In genomic region chr2:28753043-28753683, GRCh38 we compare ENCODE assay signal across 7 cellular contexts. TPM values are rescaled to one million over a fixed set of nuclear protein-coding genes. Genes with fewer than 3 reads are reported as not detected.
DNase-seq lines count a peak whose midpoint lies in the region; ATAC-seq and TF ChIP-seq lines count a peak whose summit lies in the region.

No MANE protein-coding gene starts in this region.

- peaks cover 35% of the 10 kb centered on the region for H3K36me3 Mint-ChIP-seq in activated B cell treated with CpG ODN at 0.5 μM for 24 hours (ENCODE audit: low read depth)
- peaks cover 6 to 12% of the 10 kb centered on the region in 2 donors for H3K36me3 Mint-ChIP-seq in stimulated activated naive B cell treated with anti-CD40 and anti-IgM and Interleukin-4, amounts not matched to agents 10 μg/mL and 1 μg/mL and 100 μg/mL, for 72 hours

- DNase-seq in GM06990 (ENCODE audit: extremely low read depth, insufficient read length) = peak; percentile 13
- DNase-seq in NCI-H1417 treated with DMSO at 0.1 percent for 48 hours (lab: John Stamatoyannopoulos, UW) = peak; percentile 48
- DNase-seq in activated B cell treated with CpG ODN at 0.5 μM for 24 hours = no peak
- DNase-seq in dorsolateral prefrontal cortex = peak in 7 of 10 donors; percentile 17 to 74 (median 58)
- peak; percentile 75 for DNase-seq in medulla oblongata (ENCODE audit: extremely low spot score)
- DNase-seq in stimulated activated naive B cell treated with anti-CD40 and anti-IgM and Interleukin-4, amounts not matched to agents 10 μg/mL and 1 μg/mL and 100 μg/mL, for 72 hours = no peak

- H3K9me3 Mint-ChIP-seq in activated B cell treated with CpG ODN at 0.5 μM for 24 hours = no peaks in the 10 kb centered on the region
- no peaks in the 10 kb centered on the region for H3K9me3 Mint-ChIP-seq in stimulated activated naive B cell treated with anti-CD40 and anti-IgM and Interleukin-4, amounts not matched to agents 10 μg/mL and 1 μg/mL and 100 μg/mL, for 72 hours

- H3K27ac ChIP-seq in dorsolateral prefrontal cortex = peak overlapping the region in 56 of 59 donors; percentile 89 to 100 (median 99)

- H3K4me3 Mint-ChIP-seq in activated B cell treated with CpG ODN at 0.5 μM for 24 hours = peak overlapping the region; percentile 95
- H3K4me3 Mint-ChIP-seq in stimulated activated naive B cell treated with anti-CD40 and anti-IgM and Interleukin-4, amounts not matched to agents 10 μg/mL and 1 μg/mL and 100 μg/mL, for 72 hours = peak overlapping the region; percentile 94 to 96

- H3K4me3 ChIP-seq in GM06990 (replicated peaks; ENCODE audit: low read depth, low read length) (peak overlapping the region; percentile 96), dorsolateral prefrontal cortex (peak overlapping the region; percentile 59 to 99 (median 95))

- POLR2A ChIA-PET in activated B cell treated with CpG ODN at 0.5 μM for 24 hours (lab: Charles Lee) = no interaction called here

- peak; percentile 70 for TF ChIP-seq CTCF in GM06990 (IDR thresholded peaks at IDR 0.05; ENCODE audit: insufficient read depth, low read length, poor library complexity, severe bottlenecking)
- no peak for TF ChIP-seq CTCF in activated B cell treated with CpG ODN at 0.5 μM for 24 hours (IDR thresholded peaks at IDR 0.05)
- TF ChIP-seq CTCF in dorsolateral prefrontal cortex (IDR thresholded peaks at IDR 0.05 in 54 of 56, conservative IDR thresholded peaks at IDR 0.05 in 2 of 56; ENCODE audit: low read depth in 1 of 56, partially characterized antibody in 56 of 56) = peak; percentile 23 to 69 (median 56)

- CTCF ChIA-PET in activated B cell treated with CpG ODN at 0.5 μM for 24 hours (lab: Charles Lee) = interaction anchor here (5.2 kb wide), 1 partner anchor 159 kb away, joined by 63 read pairs; no protein-coding TSS in a partner anchor

- peaks cover 66% of the 10 kb centered on the region for H3K4me1 Mint-ChIP-seq in activated B cell treated with CpG ODN at 0.5 μM for 24 hours
- H3K4me1 Mint-ChIP-seq in stimulated activated naive B cell treated with anti-CD40 and anti-IgM and Interleukin-4, amounts not matched to agents 10 μg/mL and 1 μg/mL and 100 μg/mL, for 72 hours = peaks cover 33 to 66% of the 10 kb centered on the region in 2 donors

- H3K27me3 Mint-ChIP-seq in activated B cell treated with CpG ODN at 0.5 μM for 24 hours = no peaks in the 10 kb centered on the region
- no peaks in the 10 kb centered on the region for H3K27me3 Mint-ChIP-seq in stimulated activated naive B cell treated with anti-CD40 and anti-IgM and Interleukin-4, amounts not matched to agents 10 μg/mL and 1 μg/mL and 100 μg/mL, for 72 hours

- H3K27ac Mint-ChIP-seq in activated B cell treated with CpG ODN at 0.5 μM for 24 hours = peak overlapping the region; percentile 93
- H3K27ac Mint-ChIP-seq in stimulated activated naive B cell treated with anti-CD40 and anti-IgM and Interleukin-4, amounts not matched to agents 10 μg/mL and 1 μg/mL and 100 μg/mL, for 72 hours = peak overlapping the region; percentile 98

- ATAC-seq in activated B cell treated with CpG ODN at 0.5 μM for 24 hours (ENCODE audit: low read depth) (no peak), HG03097 (IDR thresholded peaks at IDR 0.05; ENCODE audit: low FRiP score, unreplicated experiment) (no peak)
- ATAC-seq in stimulated activated naive B cell treated with anti-CD40 and anti-IgM and Interleukin-4, amounts not matched to agents 10 μg/mL and 1 μg/mL and 100 μg/mL, for 72 hours (replicated peaks) = no peak

- intact Hi-C loops in activated B cell treated with CpG ODN at 0.5 μM for 24 hours (cut with micrococcal nuclease) (loop anchor here (1.0 to 5.0 kb wide), 3 partner anchors 159 to 1541 kb away; partner anchors contain the start of genes ATRAID, SLC5A6 and YPEL5), dorsolateral prefrontal cortex (cut with DNase I) (loop anchor here (5.0 to 10.0 kb wide), 5 partner anchors 119 to 358 kb away; partner anchors contain the start of genes FOSL2 (in 1 of the 2) and TRMT61B (in 1 of the 2))

- H3K27me3 ChIP-seq in GM06990 (replicated peaks; ENCODE audit: control insufficient read depth, insufficient read depth, low read length) (no peaks in the 10 kb centered on the region), dorsolateral prefrontal cortex (no peaks in the 10 kb centered on the region)

- H3K36me3 ChIP-seq in GM06990 (ENCODE audit: control insufficient read depth, insufficient read depth, low read length) = no peaks in the 10 kb centered on the region

RNA-seq across cellular contexts. Expression of gene PPP1CB, which starts 1.5 kb away (rescaled TPM):
- total RNA-seq in activated B cell treated with CpG ODN at 0.5 μM for 24 hours (130 and 135 TPM in 2 replicates), dorsolateral prefrontal cortex (100 to 1,000 TPM; 152 to 296 (median 223) TPM)

RNA-seq across cellular contexts. Expression of gene SPDYA, which starts 57.5 kb away (rescaled TPM):
- total RNA-seq in activated B cell treated with CpG ODN at 0.5 μM for 24 hours (1.6 and 2.1 TPM in 2 replicates), dorsolateral prefrontal cortex (1 to 10 TPM in 103 of 120 experiments, under 1 TPM in 16, not detected in 1; 0.60 to 3.7 (median 1.7) TPM)

Comparison
In these comparisons a context has a peak if more than half of its experiments do, and no peak if none do; other contexts are left out.
1. DNase-seq: peak in GM06990 (single experiment), NCI-H1417 treated with DMSO at 0.1 percent for 48 hours (single experiment), dorsolateral prefrontal cortex (7 of 10) and medulla oblongata (single experiment); none in activated B cell treated with CpG ODN at 0.5 μM for 24 hours (single experiment) and stimulated activated naive B cell treated with anti-CD40 and anti-IgM and Interleukin-4, amounts not matched to agents 10 μg/mL and 1 μg/mL and 100 μg/mL, for 72 hours (single experiment).